ENCODE assay signal across 8 cellular contexts in the genomic region with DNA sequence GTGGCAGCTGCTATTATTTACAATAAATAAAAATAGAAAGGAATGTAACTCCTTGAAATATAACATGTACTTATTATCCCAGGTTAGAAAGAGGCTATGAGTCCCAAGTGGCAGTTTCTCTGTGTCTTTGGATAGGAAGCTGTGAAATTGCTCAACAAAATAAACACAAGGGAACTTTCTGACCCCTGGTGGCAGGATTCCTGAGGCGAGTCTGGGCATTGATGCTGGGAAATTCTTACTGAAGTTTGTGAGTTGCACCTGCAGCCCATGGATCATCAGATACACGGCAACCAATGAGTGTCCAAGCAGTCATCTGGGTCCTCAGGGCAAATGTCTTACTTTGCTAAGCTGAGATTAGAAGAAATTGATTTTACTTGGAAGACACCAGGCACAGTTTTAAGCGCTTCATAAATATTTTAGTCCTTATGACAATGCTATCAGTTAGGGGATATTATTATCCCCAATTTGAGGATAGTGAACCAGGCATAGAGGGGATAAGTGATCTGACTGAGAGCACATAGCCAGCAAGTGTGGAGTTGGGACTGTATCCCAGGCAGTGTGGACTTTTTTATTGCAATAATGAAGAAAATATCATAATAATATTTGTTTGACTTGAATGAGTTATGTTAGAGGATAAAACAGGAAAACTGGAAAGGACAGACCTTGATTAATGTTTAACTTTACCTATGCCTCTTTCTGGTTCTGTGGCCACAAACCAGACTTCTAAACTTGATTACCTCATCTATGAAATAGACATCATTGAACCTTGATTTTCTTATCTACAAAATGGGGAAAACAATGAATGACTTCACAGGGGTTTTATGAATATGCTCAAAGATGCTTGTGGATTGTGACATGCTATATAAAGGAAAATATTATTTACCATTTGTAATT.
DNase-seq lines count a peak whose midpoint lies in the region; ATAC-seq and TF ChIP-seq lines count a peak whose summit lies in the region.

No MANE protein-coding gene starts in this region.

- DNase-seq in GM10266 (ENCODE audit: extremely low spot score): no peak
- peak; percentile 12 for DNase-seq in NCI-H1105 treated with DMSO at 0.1 percent for 48 hours (lab: John Stamatoyannopoulos, UW)
- DNase-seq in dedifferentiated amniotic fluid mesenchymal stem cell (ENCODE audit: extremely low spot score): peak; percentile 29
- peak; percentile 2 for DNase-seq in midbrain (lab: John Stamatoyannopoulos, UW)
- DNase-seq in NCI-H1048 (lab: John Stamatoyannopoulos, UW): no peak
- no peak for DNase-seq in Ammon's horn (ENCODE audit: low spot score)

- peak; percentile 18 for TF ChIP-seq CTCF in GM10266 (IDR thresholded peaks at IDR 0.05; ENCODE audit: control insufficient read depth, insufficient read depth, low read depth, missing control alignments)

- ATAC-seq in HG02840 (IDR thresholded peaks at IDR 0.05; ENCODE audit: low FRiP score, unreplicated experiment) (no peak), GM19463 (IDR thresholded peaks at IDR 0.05; ENCODE audit: unreplicated experiment) (no peak)

Comparison
In these comparisons a context has a peak if more than half of its experiments do, and no peak if none do; other contexts are left out.
1. DNase-seq: peak in NCI-H1105 treated with DMSO at 0.1 percent for 48 hours (single experiment), dedifferentiated amniotic fluid mesenchymal stem cell (single experiment) and midbrain (single experiment); none in GM10266 (single experiment), NCI-H1048 (single experiment) and Ammon's horn (single experiment).